26 cellular contexts compared by ENCODE assay signal in genomic region chr19:46317339-46317738, GRCh38. TPM values are rescaled to one million over a fixed set of nuclear protein-coding genes. Genes with fewer than 3 reads are reported as not detected.
DNase-seq lines count a peak whose midpoint lies in the region; ATAC-seq and TF ChIP-seq lines count a peak whose summit lies in the region.
"Had no signal": no experiment of that assay in that cellular context is flagged by ENCODE, and none has a peak within 500 bp of the region (broad histone marks: within the 10 kb centered on the region; RNA-seq: fewer than 3 reads in every experiment).

No MANE protein-coding gene starts in this region.

- CTCF ChIA-PET in activated naive CD4-positive, alpha-beta T cell treated with anti-CD3 and anti-CD28 coated beads, Interleukin-2, amount 10 ng/mL, durations not matched to agents 7 days and 5 days (lab: Charles Lee), result no interaction called here

- no peak overlapping the region for H3K4me3 Mint-ChIP-seq in activated naive CD4-positive, alpha-beta T cell treated with anti-CD3 and anti-CD28 coated beads, Interleukin-2, amount 50 U/mL, for 24 hours
- H3K4me3 Mint-ChIP-seq in activated naive CD4-positive, alpha-beta T cell treated with anti-CD3 and anti-CD28 coated beads, Interleukin-2, amount 10 ng/mL, durations not matched to agents 7 days and 5 days, result no peak overlapping the region
- H3K4me3 Mint-ChIP-seq in effector memory CD8-positive, alpha-beta T cell, result no peak overlapping the region
- H3K4me3 Mint-ChIP-seq: CD8-positive, alpha-beta T cell; IgD-negative memory B cell had no signal

- H3K4me1 Mint-ChIP-seq in activated naive CD4-positive, alpha-beta T cell treated with anti-CD3 and anti-CD28 coated beads, Interleukin-2, amount 50 U/mL, for 24 hours, result no peaks in the 10 kb centered on the region
- no peaks in the 10 kb centered on the region for H3K4me1 Mint-ChIP-seq in activated naive CD4-positive, alpha-beta T cell treated with anti-CD3 and anti-CD28 coated beads, Interleukin-2, amount 10 ng/mL, durations not matched to agents 7 days and 5 days
- H3K4me1 Mint-ChIP-seq in effector memory CD8-positive, alpha-beta T cell (ENCODE audit: low read depth in 2 of 2), result no peaks in the 10 kb centered on the region

- peak overlapping the region; percentile 24 to 61 for H3K27ac ChIP-seq in thoracic aorta
- H3K27ac ChIP-seq: SJSA1 had no signal

- no peaks in the 10 kb centered on the region for H3K36me3 Mint-ChIP-seq in activated naive CD4-positive, alpha-beta T cell treated with anti-CD3 and anti-CD28 coated beads, Interleukin-2, amount 50 U/mL, for 24 hours
- no peaks in the 10 kb centered on the region for H3K36me3 Mint-ChIP-seq in activated naive CD4-positive, alpha-beta T cell treated with anti-CD3 and anti-CD28 coated beads, Interleukin-2, amount 10 ng/mL, durations not matched to agents 7 days and 5 days
- H3K36me3 Mint-ChIP-seq in effector memory CD8-positive, alpha-beta T cell (ENCODE audit: insufficient read depth), result no peaks in the 10 kb centered on the region
- H3K36me3 Mint-ChIP-seq: CD8-positive, alpha-beta T cell; IgD-negative memory B cell had no signal

- H3K4me1 ChIP-seq in thoracic aorta (ENCODE audit: control insufficient read depth in 1 of 2, low read depth in 2 of 2), result peaks cover 0 to 34% of the 10 kb centered on the region in 2 donors

- no peaks in the 10 kb centered on the region for H3K9me3 Mint-ChIP-seq in activated naive CD4-positive, alpha-beta T cell treated with anti-CD3 and anti-CD28 coated beads, Interleukin-2, amount 50 U/mL, for 24 hours
- no peaks in the 10 kb centered on the region for H3K9me3 Mint-ChIP-seq in activated naive CD4-positive, alpha-beta T cell treated with anti-CD3 and anti-CD28 coated beads, Interleukin-2, amount 10 ng/mL, durations not matched to agents 7 days and 5 days
- H3K9me3 Mint-ChIP-seq in effector memory CD8-positive, alpha-beta T cell, result no peaks in the 10 kb centered on the region
- H3K9me3 Mint-ChIP-seq: CD8-positive, alpha-beta T cell had no signal

- no peak for DNase-seq in activated naive CD4-positive, alpha-beta T cell treated with anti-CD3 and anti-CD28 coated beads, Interleukin-2, amount 10 ng/mL, durations not matched to agents 7 days and 5 days
- DNase-seq in NCI-H460 (ENCODE audit: extremely low read depth, low read depth) (peak; percentile 5), thoracic aorta (ENCODE audit: low spot score) (no peak), MV-4-11 (lab: John Stamatoyannopoulos, UW) (no peak), NCI-H2081 treated with DMSO at 0.1 percent for 48 hours (lab: John Stamatoyannopoulos, UW) (no peak)
- no peak for DNase-seq in effector memory CD8-positive, alpha-beta T cell
- DNase-seq: 8988T; AML-193; C1 segment of cervical spinal cord; Calu3; CD8-positive, alpha-beta T cell; GDM1; GOT3; Karpas-422; MG63; NCI-H1048; NCI-H1436; NCI-H187 treated with DMSO at 0.1 percent for 48 hours; NCI-H510A treated with DMSO at 0.1 percent for 48 hours; NCI-H82; OCI-M1 had no signal

- no peaks in the 10 kb centered on the region for H3K27me3 ChIP-seq in thoracic aorta (replicated peaks; ENCODE audit: insufficient read depth)
- H3K27me3 ChIP-seq: MG63, SJSA1 had no signal

- H3K27ac Mint-ChIP-seq in activated naive CD4-positive, alpha-beta T cell treated with anti-CD3 and anti-CD28 coated beads, Interleukin-2, amount 50 U/mL, for 24 hours, result peak overlapping the region; percentile 72
- H3K27ac Mint-ChIP-seq in activated naive CD4-positive, alpha-beta T cell treated with anti-CD3 and anti-CD28 coated beads, Interleukin-2, amount 10 ng/mL, durations not matched to agents 7 days and 5 days, result no peak overlapping the region
- H3K27ac Mint-ChIP-seq in effector memory CD8-positive, alpha-beta T cell, result peak overlapping the region; percentile 13 to 58
- H3K27ac Mint-ChIP-seq: CD8-positive, alpha-beta T cell; IgD-negative memory B cell had no signal

- no peaks in the 10 kb centered on the region for H3K9me3 ChIP-seq in thoracic aorta
- H3K9me3 ChIP-seq: MG63, SJSA1 had no signal

- ATAC-seq in effector memory CD8-positive, alpha-beta T cell (replicated peaks), result no peak
- ATAC-seq in thoracic aorta (ENCODE audit: insufficient number of reproducible peaks, low FRiP score, low read depth) (no peak), HG03521 (IDR thresholded peaks at IDR 0.05; ENCODE audit: unreplicated experiment) (no peak)
- ATAC-seq: CD8-positive, alpha-beta T cell; Right ventricle myocardium inferior had no signal

- no peak for TF ChIP-seq CTCF in thoracic aorta (IDR thresholded peaks at IDR 0.05)

- H3K4me3 ChIP-seq in thoracic aorta, result no peak overlapping the region
- H3K4me3 ChIP-seq: MG63, SJSA1 had no signal

- peaks cover 30% of the 10 kb centered on the region for H3K36me3 ChIP-seq in thoracic aorta
- H3K36me3 ChIP-seq: MG63, SJSA1 had no signal

- H3K27me3 Mint-ChIP-seq in activated naive CD4-positive, alpha-beta T cell treated with anti-CD3 and anti-CD28 coated beads, Interleukin-2, amount 50 U/mL, for 24 hours, result no peaks in the 10 kb centered on the region
- no peaks in the 10 kb centered on the region for H3K27me3 Mint-ChIP-seq in activated naive CD4-positive, alpha-beta T cell treated with anti-CD3 and anti-CD28 coated beads, Interleukin-2, amount 10 ng/mL, durations not matched to agents 7 days and 5 days
- no peaks in the 10 kb centered on the region for H3K27me3 Mint-ChIP-seq in effector memory CD8-positive, alpha-beta T cell

RNA-seq across cellular contexts. Expression of gene HIF3A, which starts 20.5 kb away (rescaled TPM):
- total RNA-seq in NCI-H460 (2014; rRNA removed; shearing (Covaris generic)), result not detected in 2 replicates
- not detected in 2 replicates for polyA plus RNA-seq in NCI-H460 (2014; cell fraction: nucleus; rRNA removed)
- 100 to 1,000 TPM in 1 of 2 donors, 10 to 100 TPM in 1; 85.6 to 189 TPM for total RNA-seq in thoracic aorta
- total RNA-seq: CD8-positive, alpha-beta T cell; SJSA1 had no signal
- polyA plus RNA-seq: IgD-negative memory B cell had no signal

RNA-seq across cellular contexts. Expression of gene PPP5C, which starts 29.5 kb away (rescaled TPM):
- total RNA-seq in NCI-H460 (2014; rRNA removed; shearing (Covaris generic)), result 35.0 and 41.2 TPM in 2 replicates
- polyA plus RNA-seq in NCI-H460 (2014; cell fraction: nucleus; rRNA removed), result 67.6 and 84.3 TPM in 2 replicates
- 100 to 1,000 TPM in 1 of 2 donors, 10 to 100 TPM in 1; 60.6 to 107 TPM for total RNA-seq in thoracic aorta

Comparison
In these comparisons a context has a peak if more than half of its experiments do, and no peak if none do; other contexts are left out.
1. RNA of gene HIF3A, which starts 20.5 kb away (total RNA-seq): 85.6 to 189 TPM in thoracic aorta; not detected in NCI-H460; every median in the first group is over 10 times any median in the second.